8 cellular contexts compared by ENCODE assay signal in the genomic region with DNA sequence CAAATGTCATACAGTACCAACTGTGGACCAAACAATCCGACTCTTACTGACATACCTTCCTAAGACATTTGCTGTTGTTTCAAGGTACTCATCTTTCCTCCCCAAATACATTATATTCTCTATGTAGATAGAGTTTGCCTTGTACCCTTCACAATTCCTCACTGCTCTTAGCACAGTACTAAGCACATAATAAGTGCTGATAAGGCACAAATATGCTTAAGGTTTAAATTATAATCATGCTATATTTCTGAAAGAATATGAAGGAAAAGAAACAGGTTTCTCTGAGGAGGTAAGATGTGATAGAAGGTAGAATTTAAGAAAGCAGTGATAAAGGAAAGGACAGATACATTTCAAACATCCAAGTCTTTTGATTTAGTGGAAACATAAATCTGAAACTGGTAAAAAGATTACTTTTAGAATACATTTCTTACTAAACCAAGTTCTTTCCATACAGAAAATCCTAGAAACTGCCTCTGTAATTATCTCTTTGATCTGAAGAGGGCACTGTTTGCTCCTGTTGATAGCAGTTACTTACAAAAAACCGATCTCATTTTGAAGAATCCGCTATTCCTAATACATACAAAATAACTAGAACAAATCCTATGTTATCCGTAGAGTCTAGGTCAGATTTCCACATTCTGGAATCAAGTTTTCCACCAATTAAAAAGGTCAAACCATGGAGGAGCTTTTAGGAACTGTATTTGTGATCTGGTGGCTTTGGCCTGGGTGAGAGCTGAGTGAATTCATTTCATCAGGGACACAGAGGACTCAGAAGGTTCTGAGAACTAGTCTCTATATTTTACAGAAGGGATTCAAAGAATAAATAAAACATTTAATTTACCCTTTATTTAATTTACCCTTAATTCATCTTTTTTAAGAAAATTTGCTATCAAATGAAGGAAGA.
DNase-seq lines count a peak whose midpoint lies in the region; ATAC-seq and TF ChIP-seq lines count a peak whose summit lies in the region.

No MANE protein-coding gene starts in this region.

- no peaks in the 10 kb centered on the region for H3K36me3 Mint-ChIP-seq in activated CD4-positive, alpha-beta T cell treated with anti-CD3 and anti-CD28 coated beads, Interleukin-2, amount 10 ng/mL, durations not matched to agents 24 days and 14 days (ENCODE audit: low read depth)
- H3K36me3 Mint-ChIP-seq in activated CD4-positive, alpha-beta T cell treated with anti-CD3 and anti-CD28 coated beads for 36 hours (ENCODE audit: low read depth): no peaks in the 10 kb centered on the region

- no peaks in the 10 kb centered on the region for H3K4me1 Mint-ChIP-seq in activated CD4-positive, alpha-beta T cell treated with anti-CD3 and anti-CD28 coated beads, Interleukin-2, amount 10 ng/mL, durations not matched to agents 24 days and 14 days
- peaks cover 2% of the 10 kb centered on the region for H3K4me1 Mint-ChIP-seq in activated CD4-positive, alpha-beta T cell treated with anti-CD3 and anti-CD28 coated beads for 36 hours

- DNase-seq in activated CD4-positive, alpha-beta T cell treated with anti-CD3 and anti-CD28 coated beads, Interleukin-2, amount 10 ng/mL, durations not matched to agents 24 days and 14 days: no peak
- no peak for DNase-seq in activated CD4-positive, alpha-beta T cell treated with anti-CD3 and anti-CD28 coated beads for 36 hours
- peak; percentile 14 to 29 for DNase-seq in fibroblast of lung (ENCODE audit: low read depth in 2 of 2)
- DNase-seq in spleen: no peak
- no peak for DNase-seq in uterus
- DNase-seq in NCI-H748 (lab: John Stamatoyannopoulos, UW; ENCODE audit: unreplicated experiment): no peak

- intact Hi-C loops in activated CD4-positive, alpha-beta T cell treated with anti-CD3 and anti-CD28 coated beads, Interleukin-2, amount 10 ng/mL, durations not matched to agents 24 days and 14 days (cut with micrococcal nuclease): no loop called here
- intact Hi-C loops in activated CD4-positive, alpha-beta T cell treated with anti-CD3 and anti-CD28 coated beads for 36 hours (cut with DNase I, micrococcal nuclease): no loop called here
- intact Hi-C loops in spleen (cut with DNase I; ENCODE audit: low total_unique reads): no loop called here
- intact Hi-C loops in uterus (cut with DNase I; ENCODE audit: low total_unique reads): no loop called here

- H3K9me3 Mint-ChIP-seq in activated CD4-positive, alpha-beta T cell treated with anti-CD3 and anti-CD28 coated beads, Interleukin-2, amount 10 ng/mL, durations not matched to agents 24 days and 14 days: no peaks in the 10 kb centered on the region
- H3K9me3 Mint-ChIP-seq in activated CD4-positive, alpha-beta T cell treated with anti-CD3 and anti-CD28 coated beads for 36 hours (ENCODE audit: low read depth): no peaks in the 10 kb centered on the region

- ATAC-seq in activated CD4-positive, alpha-beta T cell treated with anti-CD3 and anti-CD28 coated beads for 36 hours: no peak
- ATAC-seq in HG03354 (IDR thresholded peaks at IDR 0.05; ENCODE audit: poor library complexity, severe bottlenecking, unreplicated experiment): no peak

- peak overlapping the region; percentile 74 for H2AFZ ChIP-seq in OCI-LY3 (ENCODE audit: low read depth, low read length)
- H2AFZ ChIP-seq in fibroblast of lung (ENCODE audit: low read length): no peak overlapping the region

- H3K27me3 ChIP-seq in OCI-LY3 (ENCODE audit: low read depth, low read length): peaks cover 22% of the 10 kb centered on the region
- H3K27me3 ChIP-seq in fibroblast of lung (ENCODE audit: control insufficient read depth, insufficient read depth, low read length): peaks cover 7% of the 10 kb centered on the region
- H3K27me3 ChIP-seq in spleen (replicated peaks in 1 of 7): peaks cover 0 to 11% (median 0%) of the 10 kb centered on the region in 7 donors
- H3K27me3 ChIP-seq in uterus: no peaks in the 10 kb centered on the region

- H3K4me3 Mint-ChIP-seq in activated CD4-positive, alpha-beta T cell treated with anti-CD3 and anti-CD28 coated beads, Interleukin-2, amount 10 ng/mL, durations not matched to agents 24 days and 14 days: peak overlapping the region; percentile 47
- H3K4me3 Mint-ChIP-seq in activated CD4-positive, alpha-beta T cell treated with anti-CD3 and anti-CD28 coated beads for 36 hours: no peak overlapping the region

- H3K9me3 ChIP-seq in OCI-LY3 (ENCODE audit: insufficient read depth, low read length) (no peaks in the 10 kb centered on the region), fibroblast of lung (ENCODE audit: control insufficient read depth, insufficient read depth, low read depth, low read length) (no peaks in the 10 kb centered on the region), spleen (no peaks in the 10 kb centered on the region), uterus (no peaks in the 10 kb centered on the region)

- CTCF ChIA-PET in activated CD4-positive, alpha-beta T cell treated with anti-CD3 and anti-CD28 coated beads for 36 hours (lab: Charles Lee): no interaction called here

- no peaks in the 10 kb centered on the region for H3K27me3 Mint-ChIP-seq in activated CD4-positive, alpha-beta T cell treated with anti-CD3 and anti-CD28 coated beads, Interleukin-2, amount 10 ng/mL, durations not matched to agents 24 days and 14 days
- H3K27me3 Mint-ChIP-seq in activated CD4-positive, alpha-beta T cell treated with anti-CD3 and anti-CD28 coated beads for 36 hours: no peaks in the 10 kb centered on the region

- peak; percentile 78 for TF ChIP-seq CTCF in OCI-LY3 (IDR thresholded peaks at IDR 0.05; ENCODE audit: low read depth, low read length)
- peak; percentile 42 to 69 for TF ChIP-seq CTCF in fibroblast of lung (conservative IDR thresholded peaks at IDR 0.05 in 1 of 2, IDR thresholded peaks at IDR 0.05 in 1 of 2; ENCODE audit: low read depth in 1 of 2, low read length in 2 of 2)
- TF ChIP-seq CTCF in spleen (IDR thresholded peaks at IDR 0.05 in 8 of 11, conservative IDR thresholded peaks at IDR 0.05 in 3 of 11): peak in 6 of 11 experiments; percentile 33 to 53 (median 48)
- peak in 2 of 4 experiments; percentile 7 to 23 for TF ChIP-seq CTCF in uterus (IDR thresholded peaks at IDR 0.05)

- no peaks in the 10 kb centered on the region for H4K20me1 ChIP-seq in OCI-LY3 (ENCODE audit: insufficient read depth, low read length)
- H4K20me1 ChIP-seq in fibroblast of lung (ENCODE audit: control insufficient read depth, extremely low read depth, insufficient read depth, low read length): no peaks in the 10 kb centered on the region

- H3K9ac ChIP-seq in OCI-LY3 (ENCODE audit: low read length): no peak overlapping the region
- H3K9ac ChIP-seq in fibroblast of lung (ENCODE audit: insufficient read depth, low read length): no peak overlapping the region

- no peak for TF ChIP-seq POLR2A in spleen (IDR thresholded peaks at IDR 0.05)
- no peak for TF ChIP-seq POLR2A in uterus (IDR thresholded peaks at IDR 0.05)

- H3K4me3 ChIP-seq in OCI-LY3 (ENCODE audit: low read length) (no peak overlapping the region), fibroblast of lung (replicated peaks in 1 of 4; ENCODE audit: control extremely low read depth in 1 of 4, insufficient read depth in 1 of 4, low read depth in 3 of 4, low read length in 4 of 4) (no peak overlapping the region), spleen (no peak overlapping the region), uterus (no peak overlapping the region)

- H3K4me1 ChIP-seq in OCI-LY3 (ENCODE audit: low read length) (peaks cover 15% of the 10 kb centered on the region), fibroblast of lung (ENCODE audit: control insufficient read depth, extremely low read depth, insufficient read depth, low read length) (no peaks in the 10 kb centered on the region), spleen (peaks cover 5 to 17% (median 14%) of the 10 kb centered on the region in 6 donors), uterus (no peaks in the 10 kb centered on the region)

- H3K4me2 ChIP-seq in OCI-LY3 (ENCODE audit: low read length): peak overlapping the region; percentile 52
- no peak overlapping the region for H3K4me2 ChIP-seq in fibroblast of lung (ENCODE audit: extremely low read depth, insufficient read depth, low read length)

- no peak overlapping the region for H3K27ac Mint-ChIP-seq in activated CD4-positive, alpha-beta T cell treated with anti-CD3 and anti-CD28 coated beads, Interleukin-2, amount 10 ng/mL, durations not matched to agents 24 days and 14 days
- no peak overlapping the region for H3K27ac Mint-ChIP-seq in activated CD4-positive, alpha-beta T cell treated with anti-CD3 and anti-CD28 coated beads for 36 hours

- H3K27ac ChIP-seq in OCI-LY3 (ENCODE audit: low read length) (no peak overlapping the region), fibroblast of lung (ENCODE audit: insufficient read depth, low read length) (no peak overlapping the region), spleen (no peak overlapping the region), uterus (no peak overlapping the region)

- no peaks in the 10 kb centered on the region for H3K79me2 ChIP-seq in OCI-LY3 (ENCODE audit: low read length)
- H3K79me2 ChIP-seq in fibroblast of lung (ENCODE audit: control insufficient read depth, insufficient read depth, low read length): no peaks in the 10 kb centered on the region

- POLR2A ChIA-PET in activated CD4-positive, alpha-beta T cell treated with anti-CD3 and anti-CD28 coated beads for 36 hours (lab: Charles Lee): no interaction called here

- 46 to 61% (median 60%) methylated on average over 4 of the region's 4 CpGs for WGBS in spleen, 5 donors

- H3K36me3 ChIP-seq in OCI-LY3 (replicated peaks; ENCODE audit: low read depth, low read length) (no peaks in the 10 kb centered on the region), fibroblast of lung (ENCODE audit: control insufficient read depth, insufficient read depth, low read length) (no peaks in the 10 kb centered on the region), spleen (no peaks in the 10 kb centered on the region), uterus (no peaks in the 10 kb centered on the region)

Comparison
In these comparisons a context has a peak if more than half of its experiments do, and no peak if none do; other contexts are left out.
1. DNase-seq: peak in fibroblast of lung (2 of 2); none in activated CD4-positive, alpha-beta T cell treated with anti-CD3 and anti-CD28 coated beads, Interleukin-2, amount 10 ng/mL, durations not matched to agents 24 days and 14 days (single experiment), activated CD4-positive, alpha-beta T cell treated with anti-CD3 and anti-CD28 coated beads for 36 hours (single experiment), spleen (single experiment), uterus (0 of 2) and NCI-H748 (single experiment).